Comparison of ENCODE assay signal across 22 cellular contexts in genomic region chr14:68592948-68593347, GRCh38.
A peak's percentile ranks its signal among the peaks of the same experiment; 100 is the strongest.
DNase-seq lines count a peak whose midpoint lies in the region; FAIRE-seq and TF ChIP-seq lines count a peak whose summit lies in the region.
"Had no signal": no experiment of that assay in that cellular context is flagged by ENCODE, and none has a peak within 500 bp of the region (broad histone marks: within the 10 kb centered on the region; RNA-seq: fewer than 3 reads in every experiment).

No MANE protein-coding gene starts in this region.

- H3K4me1 ChIP-seq in neuronal stem cell (ENCODE audit: control insufficient read depth in 2 of 2, insufficient read depth in 1 of 2, low read depth in 1 of 2, low read length in 2 of 2) (peaks cover 27 to 32% of the 10 kb centered on the region in 2 donors), uterus (peaks cover 7 to 25% of the 10 kb centered on the region in 2 donors), prostate gland (replicated peaks) (peaks cover 7% of the 10 kb centered on the region)
- H3K4me1 ChIP-seq: adrenal gland had no signal

- no peak overlapping the region for H2AFZ ChIP-seq in neuronal stem cell (ENCODE audit: low read length)

- H3K4me3 ChIP-seq in neuronal stem cell (ENCODE audit: low read length in 2 of 2) (no peak overlapping the region), uterus (no peak overlapping the region), prostate gland (no peak overlapping the region)
- H3K4me3 ChIP-seq: adrenal gland, gastrocnemius medialis had no signal

- H4K8ac ChIP-seq in neuronal stem cell (ENCODE audit: low read depth, low read length), result no peak overlapping the region

- no peak overlapping the region for H2BK5ac ChIP-seq in neuronal stem cell (ENCODE audit: low read length)

- H3K9me3 Mint-ChIP-seq in activated naive CD8-positive, alpha-beta T cell (ENCODE audit: low read depth), result no peaks in the 10 kb centered on the region
- H3K9me3 Mint-ChIP-seq in activated naive CD8-positive, alpha-beta T cell treated with anti-CD3 and anti-CD28 coated beads for 36 hours, result no peaks in the 10 kb centered on the region
- no peaks in the 10 kb centered on the region for H3K9me3 Mint-ChIP-seq in dendritic cell treated with granulocyte-macrophage colony-stimulating factor and Interleukin-4, amounts not matched to agents 40 ng/mL and 50 ng/mL, for 4 days

- no peak for DNase-seq in activated naive CD8-positive, alpha-beta T cell treated with anti-CD3 and anti-CD28 coated beads for 36 hours
- no peak for DNase-seq in neuronal stem cell (ENCODE audit: low spot score)
- DNase-seq in uterus, result no peak
- DNase-seq in A172 (ENCODE audit: low spot score), result no peak
- no peak for DNase-seq in urothelium cell line (ENCODE audit: low spot score)
- DNase-seq in prostate gland (ENCODE audit: low spot score), result no peak
- DNase-seq: activated CD4-positive, alpha-beta T cell treated with anti-CD3 and anti-CD28 coated beads, Interleukin-2, amount 10 ng/mL, durations not matched to agents 7 days and 5 days; adrenal gland; cortex of kidney; H7; hippocampal formation; NCI-H1105; NCI-H1930; NCI-H69; RPMI8226 had no signal

- H3K18ac ChIP-seq in neuronal stem cell (ENCODE audit: low read length), result no peak overlapping the region

- H2BK12ac ChIP-seq in neuronal stem cell (ENCODE audit: low read length), result no peak overlapping the region

- no peak overlapping the region for H3K14ac ChIP-seq in neuronal stem cell (ENCODE audit: low read length)

- no peak for TF ChIP-seq POLR2A in uterus (IDR thresholded peaks at IDR 0.05)
- no peak for TF ChIP-seq POLR2A in prostate gland (IDR thresholded peaks at IDR 0.05)

- intact Hi-C loops in dendritic cell treated with granulocyte-macrophage colony-stimulating factor and Interleukin-4, amounts not matched to agents 40 ng/mL and 50 ng/mL, for 4 days (cut with micrococcal nuclease), result no loop called here
- intact Hi-C loops in uterus (cut with DNase I; ENCODE audit: low total_unique reads) (no loop called here), prostate gland (cut with DNase I) (no loop called here)

- peaks cover 26% of the 10 kb centered on the region for H3K4me1 Mint-ChIP-seq in activated naive CD8-positive, alpha-beta T cell (ENCODE audit: low read depth)
- H3K4me1 Mint-ChIP-seq in activated naive CD8-positive, alpha-beta T cell treated with anti-CD3 and anti-CD28 coated beads for 36 hours, result peaks cover 15% of the 10 kb centered on the region
- H3K4me1 Mint-ChIP-seq in dendritic cell treated with granulocyte-macrophage colony-stimulating factor and Interleukin-4, amounts not matched to agents 40 ng/mL and 50 ng/mL, for 4 days (ENCODE audit: low read depth), result peaks cover 56% of the 10 kb centered on the region

- H3K4me2 ChIP-seq in neuronal stem cell (ENCODE audit: insufficient read depth, low read length, poor library complexity, severe bottlenecking), result no peak overlapping the region

- H2AK5ac ChIP-seq in neuronal stem cell (ENCODE audit: low read depth, low read length), result peak overlapping the region; percentile 26

- no CpG with 5 or more reads among the region's 5 CpGs for WGBS in neuronal stem cell (ENCODE audit: extremely low coverage in 2 of 2, insufficient read length in 2 of 2, insufficient replicate concordance in 1 of 2), 2 donors
- WGBS in prostate gland, result 82% methylated on average over 5 of the region's 5 CpGs

- TF ChIP-seq CTCF in uterus (IDR thresholded peaks at IDR 0.05) (no peak), prostate gland (IDR thresholded peaks at IDR 0.05) (no peak)

- H2BK120ac ChIP-seq in neuronal stem cell (ENCODE audit: low read depth, low read length), result no peak overlapping the region

- H3K27ac Mint-ChIP-seq in activated naive CD8-positive, alpha-beta T cell, result peak overlapping the region; percentile 9
- no peak overlapping the region for H3K27ac Mint-ChIP-seq in activated naive CD8-positive, alpha-beta T cell treated with anti-CD3 and anti-CD28 coated beads for 36 hours
- H3K27ac Mint-ChIP-seq in dendritic cell treated with granulocyte-macrophage colony-stimulating factor and Interleukin-4, amounts not matched to agents 40 ng/mL and 50 ng/mL, for 4 days, result peak overlapping the region; percentile 83
- H3K27ac Mint-ChIP-seq: activated CD4-positive, alpha-beta T cell treated with anti-CD3 and anti-CD28 coated beads, Interleukin-2, amount 10 ng/mL, durations not matched to agents 7 days and 5 days; T-helper 2 cell treated with Interferon-gamma antibody and Interleukin-4, amounts not matched to agents 5 μg/mL and 100 μg/mL, for 36 hours had no signal

- H2BK15ac ChIP-seq in neuronal stem cell (ENCODE audit: low read length), result no peak overlapping the region

- H3K27me3 Mint-ChIP-seq in activated naive CD8-positive, alpha-beta T cell, result no peaks in the 10 kb centered on the region
- no peaks in the 10 kb centered on the region for H3K27me3 Mint-ChIP-seq in activated naive CD8-positive, alpha-beta T cell treated with anti-CD3 and anti-CD28 coated beads for 36 hours
- H3K27me3 Mint-ChIP-seq in dendritic cell treated with granulocyte-macrophage colony-stimulating factor and Interleukin-4, amounts not matched to agents 40 ng/mL and 50 ng/mL, for 4 days, result no peaks in the 10 kb centered on the region
- H3K27me3 Mint-ChIP-seq: activated CD4-positive, alpha-beta T cell treated with anti-CD3 and anti-CD28 coated beads, Interleukin-2, amount 10 ng/mL, durations not matched to agents 7 days and 5 days; progenitor cell of endocrine pancreas had no signal

- no peak for FAIRE-seq in urothelium cell line (lab: Jason Lieb, UNC)

- H3K27me3 ChIP-seq in neuronal stem cell (ENCODE audit: control insufficient read depth in 3 of 3, insufficient read depth in 3 of 3, low read depth in 1 of 3, low read length in 3 of 3) (no peaks in the 10 kb centered on the region), uterus (no peaks in the 10 kb centered on the region), prostate gland (replicated peaks; ENCODE audit: insufficient read depth) (no peaks in the 10 kb centered on the region)
- H3K27me3 ChIP-seq: adrenal gland, gastrocnemius medialis had no signal

- no peaks in the 10 kb centered on the region for H3K79me1 ChIP-seq in neuronal stem cell (ENCODE audit: low read depth, low read length)

- H3K9me3 ChIP-seq in neuronal stem cell (replicated peaks in 1 of 2; ENCODE audit: control insufficient read depth in 2 of 2, insufficient read depth in 1 of 2, low read depth in 1 of 2, low read length in 2 of 2), result peaks cover 0 to 7% of the 10 kb centered on the region in 2 donors
- no peaks in the 10 kb centered on the region for H3K9me3 ChIP-seq in uterus
- no peaks in the 10 kb centered on the region for H3K9me3 ChIP-seq in prostate gland
- H3K9me3 ChIP-seq: adrenal gland, gastrocnemius medialis had no signal

- no peak overlapping the region for H4K91ac ChIP-seq in neuronal stem cell (ENCODE audit: low read depth, low read length, poor library complexity)

- H3K4ac ChIP-seq in neuronal stem cell (ENCODE audit: low read length), result no peak overlapping the region

- H3K4me3 Mint-ChIP-seq in activated naive CD8-positive, alpha-beta T cell, result no peak overlapping the region
- H3K4me3 Mint-ChIP-seq in activated naive CD8-positive, alpha-beta T cell treated with anti-CD3 and anti-CD28 coated beads for 36 hours, result no peak overlapping the region
- H3K4me3 Mint-ChIP-seq in dendritic cell treated with granulocyte-macrophage colony-stimulating factor and Interleukin-4, amounts not matched to agents 40 ng/mL and 50 ng/mL, for 4 days, result no peak overlapping the region
- H3K4me3 Mint-ChIP-seq: activated CD4-positive, alpha-beta T cell treated with anti-CD3 and anti-CD28 coated beads, Interleukin-2, amount 10 ng/mL, durations not matched to agents 7 days and 5 days; T-helper 2 cell treated with Interferon-gamma antibody and Interleukin-4, amounts not matched to agents 5 μg/mL and 100 μg/mL, for 36 hours had no signal

- no peaks in the 10 kb centered on the region for H3K36me3 ChIP-seq in neuronal stem cell (replicated peaks in 1 of 2; ENCODE audit: control insufficient read depth in 2 of 2, insufficient read depth in 2 of 2, low read length in 2 of 2)
- no peaks in the 10 kb centered on the region for H3K36me3 ChIP-seq in uterus
- no peaks in the 10 kb centered on the region for H3K36me3 ChIP-seq in prostate gland
- H3K36me3 ChIP-seq: adrenal gland, gastrocnemius medialis had no signal

- H3K23ac ChIP-seq in neuronal stem cell (ENCODE audit: low read depth, low read length, poor library complexity), result no peak overlapping the region

- H3K9ac ChIP-seq in neuronal stem cell (ENCODE audit: low read depth, low read length, poor library complexity), result no peak overlapping the region

- H3K36me3 Mint-ChIP-seq in activated naive CD8-positive, alpha-beta T cell, result peaks cover 2% of the 10 kb centered on the region
- no peaks in the 10 kb centered on the region for H3K36me3 Mint-ChIP-seq in activated naive CD8-positive, alpha-beta T cell treated with anti-CD3 and anti-CD28 coated beads for 36 hours
- no peaks in the 10 kb centered on the region for H3K36me3 Mint-ChIP-seq in dendritic cell treated with granulocyte-macrophage colony-stimulating factor and Interleukin-4, amounts not matched to agents 40 ng/mL and 50 ng/mL, for 4 days (ENCODE audit: low read depth)

- H3K27ac ChIP-seq in neuronal stem cell (replicated peaks; ENCODE audit: low read length) (no peak overlapping the region), uterus (peak overlapping the region; percentile 91 to 98), prostate gland (no peak overlapping the region)
- H3K27ac ChIP-seq: HL-60, VCaP had no signal

Comparison
In these comparisons a context has a peak if more than half of its experiments do, and no peak if none do; other contexts are left out.
1. H3K27ac ChIP-seq: peak in uterus (2 of 2); none in neuronal stem cell (single experiment) and prostate gland (0 of 2).